In the genomic region with DNA sequence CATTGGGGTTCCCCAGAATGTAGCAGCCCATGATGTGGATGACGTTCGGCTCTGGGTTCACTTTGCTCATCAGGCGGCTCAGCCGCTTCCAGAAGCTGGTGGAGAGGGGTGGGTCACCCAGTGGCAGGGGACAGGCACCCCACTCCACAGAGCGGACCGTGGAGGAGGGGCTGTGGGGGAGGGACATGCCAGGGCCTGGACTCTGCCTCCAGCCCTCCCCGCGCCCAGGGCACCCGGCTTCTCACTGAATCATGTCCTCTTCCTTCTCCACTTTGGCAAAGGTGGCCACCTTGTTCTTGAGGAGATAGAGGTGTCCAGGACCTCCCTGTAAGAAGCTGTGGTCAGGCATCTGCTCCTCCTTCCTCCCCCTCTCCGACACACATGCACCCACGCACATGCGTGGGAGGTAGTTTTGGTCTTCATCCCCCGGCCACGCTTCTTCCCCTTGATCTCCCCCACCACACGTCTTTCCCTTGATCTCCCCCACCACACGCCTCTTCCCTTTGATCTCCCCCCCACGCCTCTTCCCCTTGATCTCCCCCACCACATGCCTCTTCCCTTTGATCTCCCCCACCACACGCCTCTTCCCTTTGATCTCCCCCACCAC, we compare ENCODE assay signal across 15 cellular contexts. TPM values are rescaled to one million over a fixed set of nuclear protein-coding genes. Genes with fewer than 3 reads are reported as not detected.
DNase-seq lines count a peak whose midpoint lies in the region; ATAC-seq, FAIRE-seq and TF ChIP-seq lines count a peak whose summit lies in the region.
"Had no signal": no experiment of that assay in that cellular context is flagged by ENCODE, and none has a peak within 500 bp of the region (broad histone marks: within the 10 kb centered on the region; RNA-seq: fewer than 3 reads in every experiment).

No MANE protein-coding gene starts in this region.

- no peak for FAIRE-seq in pancreas (lab: Jason Lieb, UNC)
- FAIRE-seq: GM18507 had no signal

- H3K27ac Mint-ChIP-seq in activated naive CD8-positive, alpha-beta T cell treated with anti-CD3 and anti-CD28 coated beads, Interleukin-2, amount 10 ng/mL, durations not matched to agents 7 days and 5 days, result peak overlapping the region; percentile 65

- peaks cover 0 to 9% (median 4%) of the 10 kb centered on the region in 3 donors for H3K4me1 ChIP-seq in pancreas

- H3K27me3 ChIP-seq in H7 (ENCODE audit: control insufficient read depth, insufficient read depth, low read length) (no peaks in the 10 kb centered on the region; the same call in 1 of the 2 replicates), pancreas (no peaks in the 10 kb centered on the region)
- H3K27me3 ChIP-seq: dorsolateral prefrontal cortex, sigmoid colon had no signal

- peaks cover 17% of the 10 kb centered on the region for H3K4me1 Mint-ChIP-seq in activated naive CD8-positive, alpha-beta T cell treated with anti-CD3 and anti-CD28 coated beads, Interleukin-2, amount 10 ng/mL, durations not matched to agents 7 days and 5 days

- H3K4me3 ChIP-seq in H7 (ENCODE audit: insufficient read depth, low read depth, low read length), result no peak overlapping the region
- no peak overlapping the region for H3K4me3 ChIP-seq in pancreas
- H3K4me3 ChIP-seq: dorsolateral prefrontal cortex, HAP-1, sigmoid colon had no signal

- H3K36me3 ChIP-seq in H7 (replicated peaks; ENCODE audit: control insufficient read depth, insufficient read depth, low read length) (no peaks in the 10 kb centered on the region; the same call in none of the 2 replicates), pancreas (peaks cover 0 to 13% (median 0%) of the 10 kb centered on the region in 3 donors)

- ATAC-seq in activated naive CD8-positive, alpha-beta T cell treated with anti-CD3 and anti-CD28 coated beads, Interleukin-2, amount 10 ng/mL, durations not matched to agents 7 days and 5 days (ENCODE audit: low read depth), result no peak
- ATAC-seq in pancreas, result no peak

- H3K36me3 Mint-ChIP-seq in activated naive CD8-positive, alpha-beta T cell treated with anti-CD3 and anti-CD28 coated beads, Interleukin-2, amount 10 ng/mL, durations not matched to agents 7 days and 5 days, result peaks cover 30% of the 10 kb centered on the region

- H3K27ac ChIP-seq in pancreas, result no peak overlapping the region
- H3K27ac ChIP-seq: sigmoid colon had no signal

- H3K9me3 ChIP-seq in pancreas, result no peaks in the 10 kb centered on the region
- H3K9me3 ChIP-seq: HAP-1, sigmoid colon had no signal

- H3K9me3 Mint-ChIP-seq in activated naive CD8-positive, alpha-beta T cell treated with anti-CD3 and anti-CD28 coated beads, Interleukin-2, amount 10 ng/mL, durations not matched to agents 7 days and 5 days, result no peaks in the 10 kb centered on the region

- peaks cover 2% of the 10 kb centered on the region for H3K27me3 Mint-ChIP-seq in activated naive CD8-positive, alpha-beta T cell treated with anti-CD3 and anti-CD28 coated beads, Interleukin-2, amount 10 ng/mL, durations not matched to agents 7 days and 5 days

- H3K4me3 Mint-ChIP-seq in activated naive CD8-positive, alpha-beta T cell treated with anti-CD3 and anti-CD28 coated beads, Interleukin-2, amount 10 ng/mL, durations not matched to agents 7 days and 5 days, result no peak overlapping the region

- intact Hi-C loops in pancreas (cut with DNase I), result no loop called here

- POLR2A ChIA-PET in activated naive CD8-positive, alpha-beta T cell treated with anti-CD3 and anti-CD28 coated beads, Interleukin-2, amount 10 ng/mL, durations not matched to agents 7 days and 5 days (lab: Charles Lee), result no interaction called here

- TF ChIP-seq CTCF in pancreas (IDR thresholded peaks at IDR 0.05), result no peak

- DNase-seq in activated CD8-positive, alpha-beta memory T cell treated with anti-CD3 and anti-CD28 coated beads, Interleukin-2, amount 50 U/mL, for 4 hours, result peak; percentile 66
- DNase-seq in activated CD8-positive, alpha-beta memory T cell treated with anti-CD3 and anti-CD28 coated beads for 24 hours, result no peak
- DNase-seq in H7 (peak; percentile 36), pancreas (peak in 5 of 6 donors; percentile 3 to 69 (median 28)), NCI-H2227 (lab: John Stamatoyannopoulos, UW; ENCODE audit: unreplicated experiment) (no peak), DMS53 (lab: John Stamatoyannopoulos, UW) (no peak), T-helper 9 cell (no peak)
- peak; percentile 43 for DNase-seq in activated naive CD8-positive, alpha-beta T cell treated with anti-CD3 and anti-CD28 coated beads, Interleukin-2, amount 10 ng/mL, durations not matched to agents 7 days and 5 days
- DNase-seq: NCI-H1436 treated with DMSO at 0.1 percent for 48 hours, NCI-H526 treated with DMSO at 0.1 percent for 48 hours, SHP77 treated with DMSO at 0.1 percent for 48 hours, sigmoid colon had no signal

- WGBS in pancreas, 2 donors, result 93 to 94% methylated on average over 17 to 18 of the region's 18 CpGs

RNA-seq across cellular contexts. Expression of a gene that starts 8.9 kb away (rescaled TPM):
- 0.55 and 0.76 TPM in 2 replicates for total RNA-seq in H7 (2014; rRNA removed; shearing (Covaris generic))
- not detected for total RNA-seq in activated naive CD8-positive, alpha-beta T cell treated with anti-CD3 and anti-CD28 coated beads, Interleukin-2, amount 10 ng/mL, durations not matched to agents 7 days and 5 days
- total RNA-seq in pancreas, result 1 to 10 TPM in 5 of 6 donors, under 1 TPM in 1; 0.98 to 3.8 (median 1.3) TPM
- 1 to 10 TPM; 3.9 to 4.7 TPM for polyA plus RNA-seq in pancreas

RNA-seq across cellular contexts. Expression of a gene that starts 9.1 kb away (rescaled TPM):
- 37.9 and 39.0 TPM in 2 replicates for total RNA-seq in H7 (2014; rRNA removed; shearing (Covaris generic))
- total RNA-seq in activated naive CD8-positive, alpha-beta T cell treated with anti-CD3 and anti-CD28 coated beads, Interleukin-2, amount 10 ng/mL, durations not matched to agents 7 days and 5 days, result 10 to 100 TPM; 54.3 to 58.4 TPM
- 10 to 100 TPM; 22.0 to 34.4 (median 26.3) TPM for total RNA-seq in pancreas
- polyA plus RNA-seq in pancreas, result 10 to 100 TPM; 68.6 to 81.0 TPM

RNA-seq across cellular contexts. Expression of a gene that starts 26.8 kb away (rescaled TPM):
- 0.78 and 1.0 TPM in 2 replicates for total RNA-seq in H7 (2014; rRNA removed; shearing (Covaris generic))
- total RNA-seq in activated naive CD8-positive, alpha-beta T cell treated with anti-CD3 and anti-CD28 coated beads, Interleukin-2, amount 10 ng/mL, durations not matched to agents 7 days and 5 days, result 1 to 10 TPM; 2.8 to 3.7 TPM
- 10 to 100 TPM in 3 of 6 donors, 1 to 10 TPM in 3; 6.6 to 15.0 (median 10.0) TPM for total RNA-seq in pancreas
- polyA plus RNA-seq in pancreas, result 10 to 100 TPM; 40.0 to 45.5 TPM

RNA-seq across cellular contexts. Expression of a gene that starts 27.1 kb away (rescaled TPM):
- 7.0 and 15.7 TPM in 2 replicates for total RNA-seq in H7 (2014; rRNA removed; shearing (Covaris generic))
- 10 to 100 TPM; 23.4 to 24.7 TPM for total RNA-seq in activated naive CD8-positive, alpha-beta T cell treated with anti-CD3 and anti-CD28 coated beads, Interleukin-2, amount 10 ng/mL, durations not matched to agents 7 days and 5 days
- 10 to 100 TPM in 3 of 6 donors, 1 to 10 TPM in 3; 8.1 to 16.5 (median 10.4) TPM for total RNA-seq in pancreas
- polyA plus RNA-seq in pancreas, result 10 to 100 TPM; 43.1 to 57.3 TPM

Comparison
In these comparisons a context has a peak if more than half of its experiments do, and no peak if none do; other contexts are left out.
1. DNase-seq: peak in activated CD8-positive, alpha-beta memory T cell treated with anti-CD3 and anti-CD28 coated beads, Interleukin-2, amount 50 U/mL, for 4 hours (single experiment), H7 (single experiment), activated naive CD8-positive, alpha-beta T cell treated with anti-CD3 and anti-CD28 coated beads, Interleukin-2, amount 10 ng/mL, durations not matched to agents 7 days and 5 days (single experiment) and pancreas (5 of 6); none in activated CD8-positive, alpha-beta memory T cell treated with anti-CD3 and anti-CD28 coated beads for 24 hours (single experiment), NCI-H2227 (single experiment), DMS53 (single experiment) and T-helper 9 cell (single experiment).